Comparison of ENCODE assay signal across 32 cellular contexts in the genomic region with DNA sequence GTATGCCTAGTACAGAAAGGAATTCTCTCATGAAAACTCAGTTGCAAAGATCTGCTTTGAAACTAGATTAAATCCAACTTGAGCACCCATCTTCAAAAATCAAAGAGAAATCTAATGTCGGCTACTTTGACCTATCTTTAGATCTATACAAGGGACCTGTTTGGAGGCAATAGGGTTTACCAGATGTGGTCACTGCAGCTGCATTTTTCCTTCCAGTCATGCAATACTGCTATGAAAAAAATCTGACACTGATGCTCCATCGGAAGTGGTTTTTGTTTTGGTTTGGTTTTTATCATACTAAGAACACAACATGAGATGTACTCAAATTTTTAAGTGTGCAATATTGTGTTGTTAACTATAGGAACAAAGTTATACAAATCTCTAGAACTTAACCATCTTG.
"Had no signal": no experiment of that assay in that cellular context is flagged by ENCODE, and none has a peak within 500 bp of the region (broad histone marks: within the 10 kb centered on the region; RNA-seq: fewer than 3 reads in every experiment).

No MANE protein-coding gene starts in this region.

- H3K36me3 Mint-ChIP-seq: activated naive CD4-positive, alpha-beta T cell treated with anti-CD3 and anti-CD28 coated beads, Interleukin-2, amount 10 ng/mL, durations not matched to agents 7 days and 5 days; activated naive CD4-positive, alpha-beta T cell treated with anti-CD3 and anti-CD28 coated beads, Interleukin-2, amount 50 U/mL, for 72 hours; activated naive CD8-positive, alpha-beta T cell treated with anti-CD3 and anti-CD28 coated beads for 36 hours; WTC11 had no signal

- H3K36me3 ChIP-seq: adrenal gland, brain microvascular endothelial cell, breast epithelium, WERI-Rb-1 had no signal

- H3K4me1 ChIP-seq: adrenal gland, body of pancreas, breast epithelium had no signal

- H3K9me3 ChIP-seq: adrenal gland, body of pancreas, breast epithelium had no signal

- H3K4me1 Mint-ChIP-seq: activated CD4-positive, alpha-beta memory T cell treated with anti-CD3 and anti-CD28 coated beads, Interleukin-2, amount 10 ng/mL, durations not matched to agents 7 days and 5 days; activated CD4-positive, alpha-beta T cell treated with anti-CD3 and anti-CD28 coated beads for 36 hours; activated CD4-positive, alpha-beta T cell treated with anti-CD3 and anti-CD28 coated beads, Interleukin-2, amount 10 ng/mL, durations not matched to agents 7 days and 5 days; activated naive CD4-positive, alpha-beta T cell treated with anti-CD3 and anti-CD28 coated beads, Interleukin-2, amount 10 ng/mL, durations not matched to agents 7 days and 5 days; activated naive CD8-positive, alpha-beta T cell treated with anti-CD3 and anti-CD28 coated beads for 36 hours; WTC11 had no signal

- H3K9me3 Mint-ChIP-seq: activated CD4-positive, alpha-beta T cell treated with anti-CD3 and anti-CD28 coated beads, Interleukin-2, amount 10 ng/mL, durations not matched to agents 7 days and 5 days; WTC11 had no signal

- H3K27me3 Mint-ChIP-seq: activated CD4-positive, alpha-beta memory T cell treated with anti-CD3 and anti-CD28 coated beads, Interleukin-2, amount 10 ng/mL, durations not matched to agents 7 days and 5 days; activated CD4-positive, alpha-beta T cell treated with anti-CD3 and anti-CD28 coated beads for 36 hours; activated CD4-positive, alpha-beta T cell treated with anti-CD3 and anti-CD28 coated beads, Interleukin-2, amount 10 ng/mL, durations not matched to agents 7 days and 5 days; activated naive CD4-positive, alpha-beta T cell treated with anti-CD3 and anti-CD28 coated beads, Interleukin-2, amount 10 ng/mL, durations not matched to agents 7 days and 5 days; activated naive CD8-positive, alpha-beta T cell treated with anti-CD3 and anti-CD28 coated beads for 36 hours had no signal

- H3K27me3 ChIP-seq: adrenal gland, body of pancreas, brain microvascular endothelial cell, breast epithelium had no signal

- H3K4me3 Mint-ChIP-seq: activated CD4-positive, alpha-beta memory T cell treated with anti-CD3 and anti-CD28 coated beads, Interleukin-2, amount 10 ng/mL, durations not matched to agents 7 days and 5 days; activated CD4-positive, alpha-beta T cell treated with anti-CD3 and anti-CD28 coated beads for 36 hours; activated CD4-positive, alpha-beta T cell treated with anti-CD3 and anti-CD28 coated beads, Interleukin-2, amount 10 ng/mL, durations not matched to agents 7 days and 5 days; activated naive CD4-positive, alpha-beta T cell treated with anti-CD3 and anti-CD28 coated beads, Interleukin-2, amount 10 ng/mL, durations not matched to agents 7 days and 5 days; activated naive CD8-positive, alpha-beta T cell treated with anti-CD3 and anti-CD28 coated beads for 36 hours; T-helper 1 cell treated with Interleukin-12 subunit alpha and Interleukin-12 subunit beta and Interleukin-4 antibody, amounts not matched to agents 30 μg/mL and 1 μg/mL, for 36 hours; T-helper 2 cell treated with Interferon-gamma antibody and Interleukin-4, amounts not matched to agents 5 μg/mL and 100 μg/mL, for 36 hours; WTC11 had no signal

- DNase-seq: activated CD4-positive, alpha-beta memory T cell treated with anti-CD3 and anti-CD28 coated beads, Interleukin-2, amount 10 ng/mL, durations not matched to agents 7 days and 5 days; activated CD4-positive, alpha-beta T cell treated with anti-CD3 and anti-CD28 coated beads for 1 hour; activated CD4-positive, alpha-beta T cell treated with anti-CD3 and anti-CD28 coated beads for 36 hours; activated CD4-positive, alpha-beta T cell treated with anti-CD3 and anti-CD28 coated beads for 48 hours; activated CD4-positive, alpha-beta T cell treated with anti-CD3 and anti-CD28 coated beads, Interleukin-2, amount 10 ng/mL, durations not matched to agents 7 days and 5 days; activated CD4-positive, alpha-beta T cell treated with anti-CD3 and anti-CD28 coated beads, Interleukin-2, amount 50 U/mL, for 48 hours; activated CD4-positive, CD25-positive, alpha-beta regulatory T cell; activated CD8-positive, alpha-beta memory T cell treated with anti-CD3 and anti-CD28 coated beads, Interleukin-2, amount 50 U/mL, for 4 hours; activated effector memory CD4-positive, alpha-beta T cell treated with Interleukin-2 at 50 U/mL for 16 hours; activated gamma-delta T cell; activated naive CD4-positive, alpha-beta T cell treated with anti-CD3 and anti-CD28 coated beads, Interleukin-2, amount 10 ng/mL, durations not matched to agents 7 days and 5 days; activated naive CD4-positive, alpha-beta T cell treated with Interleukin-2 at 50 U/mL for 16 hours; activated naive CD8-positive, alpha-beta T cell treated with anti-CD3 and anti-CD28 coated beads for 36 hours; activated T-cell treated with anti-CD3 and anti-CD28 coated beads for 4 hours; activated T-cell treated with anti-CD3 and anti-CD28 coated beads, Interleukin-2, amount 50 U/mL, for 1 hour; activated T-cell treated with anti-CD3 and anti-CD28 coated beads, Interleukin-2, amount 50 U/mL, for 48 hours; adrenal gland; amniotic stem cell; aorta; body of pancreas; brain microvascular endothelial cell; central memory CD4-positive, alpha-beta T cell; T-helper 1 cell; T-helper 2 cell; T-helper 9 cell; WERI-Rb-1 had no signal

- H3K27ac ChIP-seq: adrenal gland, body of pancreas, brain microvascular endothelial cell, breast epithelium, WERI-Rb-1 had no signal

- H3K4me3 ChIP-seq: adrenal gland, body of pancreas, breast epithelium had no signal

- ATAC-seq: activated CD4-positive, alpha-beta T cell treated with anti-CD3 and anti-CD28 coated beads for 36 hours; activated CD4-positive, CD25-positive, alpha-beta regulatory T cell treated with anti-CD3 and anti-CD28 coated beads, Interleukin-2, amount 50 U/mL, for 24 hours; activated naive CD4-positive, alpha-beta T cell treated with anti-CD3 and anti-CD28 coated beads, Interleukin-2, amount 50 U/mL, for 72 hours; body of pancreas; WTC11 had no signal
